ENCODE assay signal across 8 cellular contexts in genomic region chr11:64675417-64676252, GRCh38. TPM values are rescaled to one million over a fixed set of nuclear protein-coding genes. Genes with fewer than 3 reads are reported as not detected.
A peak's percentile ranks its signal among the peaks of the same experiment; 100 is the strongest.
DNase-seq lines count a peak whose midpoint lies in the region; ATAC-seq and TF ChIP-seq lines count a peak whose summit lies in the region.

No MANE protein-coding gene starts in this region.

- no peak overlapping the region for H3K27ac Mint-ChIP-seq in T-helper 2 cell treated with Interferon-gamma antibody and Interleukin-4, amounts not matched to agents 5 μg/mL and 100 μg/mL, for 36 hours
- no peak overlapping the region for H3K27ac Mint-ChIP-seq in WTC11

- DNase-seq in RWPE2 (ENCODE audit: low spot score) (no peak), head of caudate nucleus (peak; percentile 30 to 88 (median 68)), WTC11 (ENCODE audit: low spot score) (no peak), Peyer's patch (no peak)
- DNase-seq in T-helper 2 cell treated with Interferon-gamma antibody and Interleukin-4, amounts not matched to agents 5 μg/mL and 100 μg/mL, for 36 hours (ENCODE audit: low spot score): no peak

- POLR2A ChIA-PET in WTC11 (lab: Charles Lee): interaction anchor here (0.7 kb wide), 1 partner anchor 19 kb away, joined by 3 read pairs; no protein-coding TSS in a partner anchor

- CTCF ChIA-PET in WTC11 (lab: Charles Lee): interaction anchor here (0.7 to 2.9 kb wide), 6 partner anchors 10 to 675 kb away, joined by 3 to 20 read pairs (median 3); no protein-coding TSS in a partner anchor

- intact Hi-C loops in head of caudate nucleus (cut with DNase I): no loop called here

- H3K27me3 Mint-ChIP-seq in T-helper 2 cell treated with Interferon-gamma antibody and Interleukin-4, amounts not matched to agents 5 μg/mL and 100 μg/mL, for 36 hours (ENCODE audit: low read depth): peaks cover 28% of the 10 kb centered on the region
- peaks cover 65% of the 10 kb centered on the region for H3K27me3 Mint-ChIP-seq in WTC11 (ENCODE audit: low read depth)

- H3K27ac ChIP-seq in RWPE2 (ENCODE audit: poor library complexity, severe bottlenecking) (no peak overlapping the region), Peyer's patch (no peak overlapping the region)

- no peak overlapping the region for H3K4me3 ChIP-seq in RWPE2 (ENCODE audit: severe bottlenecking)
- H3K4me3 ChIP-seq in skeletal muscle satellite cell (ENCODE audit: low read length): peak overlapping the region; percentile 15
- H3K4me3 ChIP-seq in Peyer's patch: no peak overlapping the region

- H3K9me3 Mint-ChIP-seq in T-helper 2 cell treated with Interferon-gamma antibody and Interleukin-4, amounts not matched to agents 5 μg/mL and 100 μg/mL, for 36 hours: no peaks in the 10 kb centered on the region
- H3K9me3 Mint-ChIP-seq in WTC11: no peaks in the 10 kb centered on the region

- H3K4me2 ChIP-seq in skeletal muscle satellite cell (ENCODE audit: low read length): peak overlapping the region; percentile 47

- H3K36me3 Mint-ChIP-seq in T-helper 2 cell treated with Interferon-gamma antibody and Interleukin-4, amounts not matched to agents 5 μg/mL and 100 μg/mL, for 36 hours (ENCODE audit: low read depth): no peaks in the 10 kb centered on the region
- no peaks in the 10 kb centered on the region for H3K36me3 Mint-ChIP-seq in WTC11

- no peak overlapping the region for H3K4me3 Mint-ChIP-seq in T-helper 2 cell treated with Interferon-gamma antibody and Interleukin-4, amounts not matched to agents 5 μg/mL and 100 μg/mL, for 36 hours
- no peak overlapping the region for H3K4me3 Mint-ChIP-seq in WTC11

- H3K4me1 ChIP-seq in RWPE2 (ENCODE audit: insufficient read depth, poor library complexity, severe bottlenecking): no peaks in the 10 kb centered on the region
- peaks cover 17% of the 10 kb centered on the region for H3K4me1 ChIP-seq in skeletal muscle satellite cell (ENCODE audit: control insufficient read depth, insufficient read depth, low read length)
- H3K4me1 ChIP-seq in Peyer's patch: peaks cover 0 to 10% (median 0%) of the 10 kb centered on the region in 4 donors

- ATAC-seq in GM18511 (IDR thresholded peaks at IDR 0.05; ENCODE audit: unreplicated experiment) (peak; percentile 50), RWPE2 (ENCODE audit: low read depth) (peak; percentile 86), HG03108 (IDR thresholded peaks at IDR 0.05; ENCODE audit: unreplicated experiment) (no peak), WTC11 (no peak)

- no peak for TF ChIP-seq POLR2A in Peyer's patch (IDR thresholded peaks at IDR 0.05)

- TF ChIP-seq CTCF in RWPE2 (IDR thresholded peaks at IDR 0.05; ENCODE audit: poor library complexity, severe bottlenecking): no peak
- no peak for TF ChIP-seq CTCF in WTC11 (IDR thresholded peaks at IDR 0.05)
- no peak for TF ChIP-seq CTCF in Peyer's patch (IDR thresholded peaks at IDR 0.05)

- H3K4me1 Mint-ChIP-seq in T-helper 2 cell treated with Interferon-gamma antibody and Interleukin-4, amounts not matched to agents 5 μg/mL and 100 μg/mL, for 36 hours (ENCODE audit: low read depth): no peaks in the 10 kb centered on the region
- no peaks in the 10 kb centered on the region for H3K4me1 Mint-ChIP-seq in WTC11

- H3K9me3 ChIP-seq in RWPE2 (ENCODE audit: severe bottlenecking) (no peaks in the 10 kb centered on the region), skeletal muscle satellite cell (replicated peaks; ENCODE audit: low read length) (no peaks in the 10 kb centered on the region), Peyer's patch (no peaks in the 10 kb centered on the region)

- no peaks in the 10 kb centered on the region for H3K36me3 ChIP-seq in RWPE2 (ENCODE audit: low read depth)
- no peaks in the 10 kb centered on the region for H3K36me3 ChIP-seq in skeletal muscle satellite cell (ENCODE audit: insufficient read depth, low read length)
- no peaks in the 10 kb centered on the region for H3K36me3 ChIP-seq in Peyer's patch

- H3K9ac ChIP-seq in skeletal muscle satellite cell (ENCODE audit: low read depth, low read length): no peak overlapping the region

- H3K27me3 ChIP-seq in RWPE2 (ENCODE audit: insufficient read depth, poor library complexity, severe bottlenecking): no peaks in the 10 kb centered on the region
- H3K27me3 ChIP-seq in skeletal muscle satellite cell (ENCODE audit: control insufficient read depth, insufficient read depth, low read length): peaks cover 70% of the 10 kb centered on the region
- peaks cover 0 to 3% of the 10 kb centered on the region in 2 donors for H3K27me3 ChIP-seq in Peyer's patch

TF ChIP-seq in WTC11, 78 proteins besides CTCF, POLR2A, EP300 and RAD21 (continues in another document):
- TF ChIP-seq CREM (CRISPR knock-in tag; IDR thresholded peaks at IDR 0.05): no peak
- TF ChIP-seq, protein P1, sequence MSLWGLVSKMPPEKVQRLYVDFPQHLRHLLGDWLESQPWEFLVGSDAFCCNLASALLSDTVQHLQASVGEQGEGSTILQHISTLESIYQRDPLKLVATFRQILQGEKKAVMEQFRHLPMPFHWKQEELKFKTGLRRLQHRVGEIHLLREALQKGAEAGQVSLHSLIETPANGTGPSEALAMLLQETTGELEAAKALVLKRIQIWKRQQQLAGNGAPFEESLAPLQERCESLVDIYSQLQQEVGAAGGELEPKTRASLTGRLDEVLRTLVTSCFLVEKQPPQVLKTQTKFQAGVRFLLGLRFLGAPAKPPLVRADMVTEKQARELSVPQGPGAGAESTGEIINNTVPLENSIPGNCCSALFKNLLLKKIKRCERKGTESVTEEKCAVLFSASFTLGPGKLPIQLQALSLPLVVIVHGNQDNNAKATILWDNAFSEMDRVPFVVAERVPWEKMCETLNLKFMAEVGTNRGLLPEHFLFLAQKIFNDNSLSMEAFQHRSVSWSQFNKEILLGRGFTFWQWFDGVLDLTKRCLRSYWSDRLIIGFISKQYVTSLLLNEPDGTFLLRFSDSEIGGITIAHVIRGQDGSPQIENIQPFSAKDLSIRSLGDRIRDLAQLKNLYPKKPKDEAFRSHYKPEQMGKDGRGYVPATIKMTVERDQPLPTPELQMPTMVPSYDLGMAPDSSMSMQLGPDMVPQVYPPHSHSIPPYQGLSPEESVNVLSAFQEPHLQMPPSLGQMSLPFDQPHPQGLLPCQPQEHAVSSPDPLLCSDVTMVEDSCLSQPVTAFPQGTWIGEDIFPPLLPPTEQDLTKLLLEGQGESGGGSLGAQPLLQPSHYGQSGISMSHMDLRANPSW (CRISPR knock-in tag; conservative IDR thresholded peaks at IDR 0.05; ENCODE audit: low read depth): no peak
- TF ChIP-seq GABPB1 (CRISPR knock-in tag; IDR thresholded peaks at IDR 0.05): no peak
- TF ChIP-seq NR1H2 (CRISPR knock-in tag; IDR thresholded peaks at IDR 0.05): no peak
- TF ChIP-seq ZBTB21 (CRISPR knock-in tag; IDR thresholded peaks at IDR 0.05; ENCODE audit: borderline replicate concordance): no peak
- TF ChIP-seq, protein P2, sequence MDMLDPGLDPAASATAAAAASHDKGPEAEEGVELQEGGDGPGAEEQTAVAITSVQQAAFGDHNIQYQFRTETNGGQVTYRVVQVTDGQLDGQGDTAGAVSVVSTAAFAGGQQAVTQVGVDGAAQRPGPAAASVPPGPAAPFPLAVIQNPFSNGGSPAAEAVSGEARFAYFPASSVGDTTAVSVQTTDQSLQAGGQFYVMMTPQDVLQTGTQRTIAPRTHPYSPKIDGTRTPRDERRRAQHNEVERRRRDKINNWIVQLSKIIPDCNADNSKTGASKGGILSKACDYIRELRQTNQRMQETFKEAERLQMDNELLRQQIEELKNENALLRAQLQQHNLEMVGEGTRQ (CRISPR knock-in tag; IDR thresholded peaks at IDR 0.05): no peak
- TF ChIP-seq, protein P3, sequence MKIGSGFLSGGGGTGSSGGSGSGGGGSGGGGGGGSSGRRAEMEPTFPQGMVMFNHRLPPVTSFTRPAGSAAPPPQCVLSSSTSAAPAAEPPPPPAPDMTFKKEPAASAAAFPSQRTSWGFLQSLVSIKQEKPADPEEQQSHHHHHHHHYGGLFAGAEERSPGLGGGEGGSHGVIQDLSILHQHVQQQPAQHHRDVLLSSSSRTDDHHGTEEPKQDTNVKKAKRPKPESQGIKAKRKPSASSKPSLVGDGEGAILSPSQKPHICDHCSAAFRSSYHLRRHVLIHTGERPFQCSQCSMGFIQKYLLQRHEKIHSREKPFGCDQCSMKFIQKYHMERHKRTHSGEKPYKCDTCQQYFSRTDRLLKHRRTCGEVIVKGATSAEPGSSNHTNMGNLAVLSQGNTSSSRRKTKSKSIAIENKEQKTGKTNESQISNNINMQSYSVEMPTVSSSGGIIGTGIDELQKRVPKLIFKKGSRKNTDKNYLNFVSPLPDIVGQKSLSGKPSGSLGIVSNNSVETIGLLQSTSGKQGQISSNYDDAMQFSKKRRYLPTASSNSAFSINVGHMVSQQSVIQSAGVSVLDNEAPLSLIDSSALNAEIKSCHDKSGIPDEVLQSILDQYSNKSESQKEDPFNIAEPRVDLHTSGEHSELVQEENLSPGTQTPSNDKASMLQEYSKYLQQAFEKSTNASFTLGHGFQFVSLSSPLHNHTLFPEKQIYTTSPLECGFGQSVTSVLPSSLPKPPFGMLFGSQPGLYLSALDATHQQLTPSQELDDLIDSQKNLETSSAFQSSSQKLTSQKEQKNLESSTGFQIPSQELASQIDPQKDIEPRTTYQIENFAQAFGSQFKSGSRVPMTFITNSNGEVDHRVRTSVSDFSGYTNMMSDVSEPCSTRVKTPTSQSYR (CRISPR knock-in tag; IDR thresholded peaks at IDR 0.05): no peak

RNA-seq across cellular contexts. Expression of gene NRXN2, which starts 47.4 kb away (rescaled TPM):
- total RNA-seq in skeletal muscle satellite cell (2012; rRNA removed): 17.5 and 38.8 TPM in 2 replicates
- total RNA-seq in WTC11 (2021): 8.0 to 10.4 TPM (median 8.6 TPM) in 3 replicates
- total RNA-seq in Peyer's patch: 1 to 10 TPM; 1.6 to 4.2 (median 3.0) TPM

Comparison
In these comparisons a context has a peak if more than half of its experiments do, and no peak if none do; other contexts are left out.
1. ATAC-seq: peak in GM18511 (single experiment) and RWPE2 (single experiment); none in HG03108 (single experiment) and WTC11 (single experiment).
2. DNase-seq: peak in head of caudate nucleus (42 of 42); none in RWPE2 (single experiment), T-helper 2 cell treated with Interferon-gamma antibody and Interleukin-4, amounts not matched to agents 5 μg/mL and 100 μg/mL, for 36 hours (single experiment), WTC11 (single experiment) and Peyer's patch (0 of 3).